ENCODE assay signal across 18 cellular contexts in the genomic region with DNA sequence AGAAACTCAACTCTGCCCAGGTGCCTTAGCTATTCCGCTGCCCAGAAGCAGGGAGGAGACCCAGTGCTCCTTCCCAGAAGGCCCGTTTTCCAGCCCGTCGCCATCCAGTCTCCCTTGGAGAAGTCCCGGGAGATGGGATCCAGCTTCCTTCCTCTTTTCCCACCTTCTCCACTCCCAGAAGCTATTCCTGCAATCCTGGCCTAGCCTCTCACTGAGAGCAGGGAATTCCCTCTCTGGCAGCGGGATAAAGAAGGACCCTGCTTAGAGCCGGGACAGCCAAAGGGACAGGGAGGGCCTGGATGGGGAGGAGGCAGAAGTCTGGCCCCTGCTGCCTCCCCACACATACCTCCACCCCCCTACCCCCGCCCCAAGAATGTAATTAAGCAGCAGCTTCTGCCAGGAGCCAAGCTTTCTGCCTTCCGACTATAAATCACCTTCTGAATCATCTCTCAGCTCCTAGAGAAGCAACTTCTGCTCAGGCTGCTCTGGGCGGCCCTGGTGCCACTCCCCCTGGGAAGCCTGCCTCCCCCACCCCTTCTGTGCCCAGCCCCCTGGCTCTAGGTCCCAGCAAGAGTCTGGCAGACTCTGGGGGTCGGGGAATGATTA. TPM values are rescaled to one million over a fixed set of nuclear protein-coding genes. Genes with fewer than 3 reads are reported as not detected.
DNase-seq lines count a peak whose midpoint lies in the region; ATAC-seq and TF ChIP-seq lines count a peak whose summit lies in the region.
"Had no signal": no experiment of that assay in that cellular context is flagged by ENCODE, and none has a peak within 500 bp of the region (broad histone marks: within the 10 kb centered on the region; RNA-seq: fewer than 3 reads in every experiment).

No MANE protein-coding gene starts in this region.

- H3K9me3 ChIP-seq in SK-N-SH (no peaks in the 10 kb centered on the region), HAP-1 (no peaks in the 10 kb centered on the region)
- H3K9me3 ChIP-seq: SJCRH30, tibial artery had no signal

- H3K27ac Mint-ChIP-seq in type B pancreatic cell = peak overlapping the region; percentile 62
- H3K27ac Mint-ChIP-seq in activated CD8-positive, alpha-beta T cell treated with anti-CD3 and anti-CD28 coated beads for 36 hours = no peak overlapping the region
- H3K27ac Mint-ChIP-seq: dendritic cell treated with granulocyte-macrophage colony-stimulating factor and Interleukin-4, amounts not matched to agents 40 ng/mL and 50 ng/mL, for 4 days had no signal

- 49% methylated on average over 11 of the region's 11 CpGs for WGBS in SK-N-SH (ENCODE audit: low lambda C conversion rate)

- POLR2A ChIA-PET in SK-N-SH (lab: Yijun Ruan, JAX) = no interaction called here
- POLR2A ChIA-PET in activated CD8-positive, alpha-beta T cell treated with anti-CD3 and anti-CD28 coated beads for 36 hours (lab: Charles Lee) = interaction anchor here (1.3 kb wide), 1 partner anchor 68 kb away, joined by 3 read pairs; no protein-coding TSS in a partner anchor

- H3K4me3 Mint-ChIP-seq in type B pancreatic cell = peak overlapping the region; percentile 55
- H3K4me3 Mint-ChIP-seq in activated CD8-positive, alpha-beta T cell treated with anti-CD3 and anti-CD28 coated beads for 36 hours = no peak overlapping the region
- H3K4me3 Mint-ChIP-seq: dendritic cell treated with granulocyte-macrophage colony-stimulating factor and Interleukin-4, amounts not matched to agents 40 ng/mL and 50 ng/mL, for 4 days had no signal

- no peaks in the 10 kb centered on the region for H4K20me1 ChIP-seq in SK-N-SH (ENCODE audit: insufficient read depth)

- H3F3A ChIP-seq in SK-N-SH (replicated peaks; ENCODE audit: insufficient read depth) = no peaks in the 10 kb centered on the region

- H3K9ac ChIP-seq in SK-N-SH = no peak overlapping the region

- peaks cover 61% of the 10 kb centered on the region for H3K4me1 Mint-ChIP-seq in type B pancreatic cell (ENCODE audit: unreplicated experiment)
- peaks cover 2% of the 10 kb centered on the region for H3K4me1 Mint-ChIP-seq in activated CD8-positive, alpha-beta T cell treated with anti-CD3 and anti-CD28 coated beads for 36 hours (ENCODE audit: low read depth)

- peaks cover 21% of the 10 kb centered on the region for H3K27me3 Mint-ChIP-seq in type B pancreatic cell
- peaks cover 50% of the 10 kb centered on the region for H3K27me3 Mint-ChIP-seq in activated CD8-positive, alpha-beta T cell treated with anti-CD3 and anti-CD28 coated beads for 36 hours

- no peaks in the 10 kb centered on the region for H3K79me2 ChIP-seq in SK-N-SH (ENCODE audit: insufficient read depth)

- CTCF ChIA-PET in SK-N-SH (lab: Yijun Ruan, JAX) = interaction anchor here (0.7 to 4.7 kb wide), 6 partner anchors 24 to 130 kb away, joined by 3 to 39 read pairs (median 3); no protein-coding TSS in a partner anchor
- CTCF ChIA-PET in activated CD8-positive, alpha-beta T cell treated with anti-CD3 and anti-CD28 coated beads for 36 hours (lab: Charles Lee) = interaction anchor here (1.8 kb wide), 1 partner anchor 14 kb away, joined by 5 read pairs; no protein-coding TSS in a partner anchor

- no peak overlapping the region for H2AFZ ChIP-seq in SK-N-SH (ENCODE audit: low read depth)

- TF ChIP-seq CTCF in SK-N-SH (IDR thresholded peaks at IDR 0.05) (no peak), type B pancreatic cell (conservative IDR thresholded peaks at IDR 0.05) (no peak)
- TF ChIP-seq CTCF in activated CD8-positive, alpha-beta T cell treated with anti-CD3 and anti-CD28 coated beads for 36 hours (IDR thresholded peaks at IDR 0.05) = no peak

- peak overlapping the region in 1 of 2 experiments; percentile 18; a peak in 1 of 4 replicates for H3K27ac ChIP-seq in SK-N-SH (ENCODE audit: low read depth in 2 of 2, low read length in 1 of 2)
- H3K27ac ChIP-seq: SJCRH30, tibial artery had no signal

- TF ChIP-seq EP300 in SK-N-SH (IDR thresholded peaks at IDR 0.05; ENCODE audit: borderline replicate concordance in 1 of 2, low read depth in 1 of 2, low read length in 1 of 2) = peak in 1 of 2 experiments; percentile 54; a peak in 1 of 4 replicates

- no peak for TF ChIP-seq RAD21 in SK-N-SH (IDR thresholded peaks at IDR 0.05; ENCODE audit: low read length)

- H3K9me2 ChIP-seq in SK-N-SH = no peaks in the 10 kb centered on the region

- ATAC-seq in GM21619 (IDR thresholded peaks at IDR 0.05; ENCODE audit: unreplicated experiment) = no peak
- no peak for ATAC-seq in activated CD8-positive, alpha-beta T cell treated with anti-CD3 and anti-CD28 coated beads for 36 hours
- ATAC-seq: HepG2 had no signal

- intact Hi-C loops in activated CD8-positive, alpha-beta T cell treated with anti-CD3 and anti-CD28 coated beads for 36 hours (cut with micrococcal nuclease) = no loop called here

- no peaks in the 10 kb centered on the region; the same call in 1 of the 2 replicates for H3K27me3 ChIP-seq in SK-N-SH (ENCODE audit: insufficient read depth)
- peaks cover 3% of the 10 kb centered on the region for H3K27me3 ChIP-seq in HAP-1 (ENCODE audit: low read depth)

- no peaks in the 10 kb centered on the region for H3K9me3 Mint-ChIP-seq in type B pancreatic cell
- H3K9me3 Mint-ChIP-seq in activated CD8-positive, alpha-beta T cell treated with anti-CD3 and anti-CD28 coated beads for 36 hours = no peaks in the 10 kb centered on the region
- H3K9me3 Mint-ChIP-seq: dendritic cell treated with granulocyte-macrophage colony-stimulating factor and Interleukin-4, amounts not matched to agents 40 ng/mL and 50 ng/mL, for 4 days had no signal

- H3K36me3 Mint-ChIP-seq in type B pancreatic cell = peaks cover 4% of the 10 kb centered on the region
- H3K36me3 Mint-ChIP-seq in activated CD8-positive, alpha-beta T cell treated with anti-CD3 and anti-CD28 coated beads for 36 hours (ENCODE audit: low read depth) = no peaks in the 10 kb centered on the region

- in situ Hi-C loops in HAP-1 (cut with MboI; ENCODE audit: low sequenced_read_pairs) = loop anchor here (25.0 kb wide), 1 partner anchor 825 kb away; a partner anchor contains a TSS

- H3K4me2 ChIP-seq in SK-N-SH = no peak overlapping the region

- no peaks in the 10 kb centered on the region for H3K36me3 ChIP-seq in SK-N-SH (replicated peaks in 1 of 2; ENCODE audit: control insufficient read depth in 1 of 2, insufficient read depth in 2 of 2, low read length in 1 of 2)
- H3K36me3 ChIP-seq in HAP-1 (replicated peaks) = no peaks in the 10 kb centered on the region
- H3K36me3 ChIP-seq: SJCRH30, tibial artery had no signal

- DNase-seq in HCEC 1CT = peak; percentile 40
- no peak for DNase-seq in SK-N-SH
- peak; percentile 18 for DNase-seq in iris pigment epithelial cell (ENCODE audit: low read depth)
- no peak for DNase-seq in type B pancreatic cell (ENCODE audit: extremely low spot score, unreplicated experiment)
- no peak for DNase-seq in NCI-H774 (lab: John Stamatoyannopoulos, UW)
- DNase-seq in activated CD8-positive, alpha-beta T cell treated with anti-CD3 and anti-CD28 coated beads for 36 hours = no peak
- DNase-seq in HAP-1 (ENCODE audit: low spot score in 2 of 2) = no peak
- DNase-seq: Calu3, NCI-H1417 treated with DMSO at 0.1 percent for 48 hours, NCI-H524 treated with DMSO at 0.1 percent for 48 hours, SJCRH30, tibial artery had no signal

- H3K4me1 ChIP-seq in SK-N-SH (ENCODE audit: control insufficient read depth in 1 of 2, insufficient read depth in 2 of 2, low read depth in 1 of 2, low read length in 1 of 2) = peaks cover 0 to 48% of the 10 kb centered on the region in 2 experiments; a peak in 1 of 4 replicates
- no peaks in the 10 kb centered on the region for H3K4me1 ChIP-seq in HAP-1
- H3K4me1 ChIP-seq: SJCRH30, tibial artery had no signal

- no peak overlapping the region for H3K4me3 ChIP-seq in SK-N-SH (ENCODE audit: low read depth in 2 of 2, low read length in 1 of 2)
- H3K4me3 ChIP-seq in HAP-1 = no peak overlapping the region
- H3K4me3 ChIP-seq: SJCRH30, tibial artery had no signal

TF ChIP-seq in SK-N-SH, 30 proteins besides CTCF, POLR2A, EP300 and RAD21:
- TF ChIP-seq NFIC (IDR thresholded peaks at IDR 0.05; ENCODE audit: borderline replicate concordance) (peak; percentile 75), FOSL2 (IDR thresholded peaks at IDR 0.05; ENCODE audit: borderline replicate concordance, low read depth) (peak; percentile 75; the same call in 1 of the 2 replicates), TCF12 (IDR thresholded peaks at IDR 0.05) (peak; percentile 57; the same call in 1 of the 2 replicates), RXRA (IDR thresholded peaks at IDR 0.05; ENCODE audit: borderline replicate concordance, low read depth) (no peak)
- TF ChIP-seq, protein P1, sequence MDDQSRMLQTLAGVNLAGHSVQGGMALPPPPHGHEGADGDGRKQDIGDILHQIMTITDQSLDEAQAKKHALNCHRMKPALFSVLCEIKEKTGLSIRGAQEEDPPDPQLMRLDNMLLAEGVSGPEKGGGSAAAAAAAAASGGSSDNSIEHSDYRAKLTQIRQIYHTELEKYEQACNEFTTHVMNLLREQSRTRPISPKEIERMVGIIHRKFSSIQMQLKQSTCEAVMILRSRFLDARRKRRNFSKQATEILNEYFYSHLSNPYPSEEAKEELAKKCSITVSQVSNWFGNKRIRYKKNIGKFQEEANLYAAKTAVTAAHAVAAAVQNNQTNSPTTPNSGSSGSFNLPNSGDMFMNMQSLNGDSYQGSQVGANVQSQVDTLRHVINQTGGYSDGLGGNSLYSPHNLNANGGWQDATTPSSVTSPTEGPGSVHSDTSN (IDR thresholded peaks at IDR 0.05) = peak; percentile 92

RNA-seq across cellular contexts. Expression of a gene that starts 6.4 kb away (rescaled TPM):
- polyA plus RNA-seq in SK-N-SH (2012; rRNA removed) = 5.3 and 7.6 TPM in 2 replicates
- polyA plus RNA-seq in SK-N-SH (2012; cell fraction: cytosol; rRNA removed) = 3.7 and 4.9 TPM in 2 replicates
- 13.4 and 18.7 TPM in 2 replicates for polyA plus RNA-seq in SK-N-SH (2012; cell fraction: nucleus; rRNA removed)
- 14.1 and 47.7 TPM in 2 replicates for total RNA-seq in type B pancreatic cell (ENCODE audit: low replicate concordance)
- total RNA-seq in activated CD8-positive, alpha-beta T cell treated with anti-CD3 and anti-CD28 coated beads for 36 hours = under 1 TPM in 1 of 2 experiments, not detected in 1; 0.09 TPM

RNA-seq across cellular contexts. Expression of a gene that starts 39.3 kb away (rescaled TPM):
- polyA plus RNA-seq in SK-N-SH (2012; rRNA removed) = not detected in 2 replicates
- polyA plus RNA-seq in SK-N-SH (2012; cell fraction: cytosol; rRNA removed) = not detected in 2 replicates
- polyA plus RNA-seq in SK-N-SH (2012; cell fraction: nucleus; rRNA removed) = not detected in 2 replicates
- total RNA-seq in type B pancreatic cell (ENCODE audit: low replicate concordance) = 0.89 and 1.2 TPM in 2 replicates
- total RNA-seq in activated CD8-positive, alpha-beta T cell treated with anti-CD3 and anti-CD28 coated beads for 36 hours = not detected
- total RNA-seq: Calu3, frontal cortex, H4, HepG2, SJCRH30 had no signal
- polyA plus RNA-seq: HepG2, keratinocyte had no signal

Comparison
In these comparisons a context has a peak if more than half of its experiments do, and no peak if none do; other contexts are left out.
1. DNase-seq: peak in HCEC 1CT (single experiment) and iris pigment epithelial cell (single experiment); none in SK-N-SH (single experiment), type B pancreatic cell (single experiment), NCI-H774 (single experiment), activated CD8-positive, alpha-beta T cell treated with anti-CD3 and anti-CD28 coated beads for 36 hours (single experiment) and HAP-1 (0 of 2).
2. RNA of a gene that starts 6.4 kb away (total RNA-seq): 14.1 to 47.7 TPM in type B pancreatic cell; 0.09 TPM in activated CD8-positive, alpha-beta T cell treated with anti-CD3 and anti-CD28 coated beads for 36 hours; every median in the first group is over 10 times any median in the second.